9 cellular contexts compared by ENCODE assay signal in the genomic region with DNA sequence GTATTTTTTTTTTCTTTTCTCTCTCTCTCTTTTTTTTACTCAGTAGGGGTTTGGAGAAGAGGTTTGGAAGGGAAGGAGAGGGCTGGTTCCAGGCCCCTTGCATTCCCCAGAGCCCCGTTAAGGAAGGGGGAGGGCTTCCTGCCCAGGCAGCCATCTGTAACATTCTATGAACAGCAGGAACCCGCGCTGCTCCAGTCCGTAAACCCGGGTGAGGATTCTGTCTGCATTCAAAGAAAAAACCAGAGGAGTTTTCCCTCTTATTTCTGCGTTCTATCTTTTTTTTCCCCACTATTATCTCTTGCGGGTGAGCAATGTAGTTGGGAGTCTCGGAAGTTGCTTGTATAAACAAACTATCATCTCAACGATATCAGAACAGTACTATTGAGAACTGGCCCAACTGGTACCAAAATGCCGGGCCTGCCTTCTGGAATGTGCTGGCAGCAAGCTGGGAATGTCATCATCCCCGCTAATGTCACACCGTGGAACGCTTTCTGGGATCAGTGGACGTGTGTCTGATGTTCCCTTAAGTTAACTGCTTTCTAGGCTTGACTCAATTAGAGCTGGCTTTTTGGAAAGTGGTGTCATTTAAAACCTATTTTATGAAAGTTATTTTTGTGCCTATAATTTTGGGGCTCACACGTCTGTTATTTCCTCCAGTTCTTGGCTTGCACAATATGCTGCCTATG.
DNase-seq lines count a peak whose midpoint lies in the region; ATAC-seq and TF ChIP-seq lines count a peak whose summit lies in the region.
"Had no signal": no experiment of that assay in that cellular context is flagged by ENCODE, and none has a peak within 500 bp of the region (broad histone marks: within the 10 kb centered on the region; RNA-seq: fewer than 3 reads in every experiment).

No MANE protein-coding gene starts in this region.

- H3K27me3 ChIP-seq in neuronal stem cell (ENCODE audit: control insufficient read depth in 3 of 3, insufficient read depth in 3 of 3, low read depth in 1 of 3, low read length in 3 of 3), result no peaks in the 10 kb centered on the region

- H3K18ac ChIP-seq in neuronal stem cell (ENCODE audit: low read length), result peak overlapping the region; percentile 55

- H3K79me1 ChIP-seq in neuronal stem cell (ENCODE audit: low read depth, low read length), result no peaks in the 10 kb centered on the region

- H3K23ac ChIP-seq in neuronal stem cell (ENCODE audit: low read depth, low read length, poor library complexity), result no peak overlapping the region

- no peak overlapping the region for H2BK120ac ChIP-seq in neuronal stem cell (ENCODE audit: low read depth, low read length)

- H4K91ac ChIP-seq in neuronal stem cell (ENCODE audit: low read depth, low read length, poor library complexity), result no peak overlapping the region

- H3K27me3 Mint-ChIP-seq in glutamatergic neuron (ENCODE audit: unreplicated experiment), result peaks cover 6% of the 10 kb centered on the region

- peak overlapping the region; percentile 96 for H3K27ac Mint-ChIP-seq in glutamatergic neuron (ENCODE audit: unreplicated experiment)

- no peak overlapping the region for H2BK5ac ChIP-seq in neuronal stem cell (ENCODE audit: low read length)

- peaks cover 8% of the 10 kb centered on the region for H3K9me3 Mint-ChIP-seq in glutamatergic neuron (ENCODE audit: unreplicated experiment)

- no peaks in the 10 kb centered on the region for H3K9me3 ChIP-seq in neuronal stem cell (replicated peaks in 1 of 2; ENCODE audit: control insufficient read depth in 2 of 2, insufficient read depth in 1 of 2, low read depth in 1 of 2, low read length in 2 of 2)

- H3K36me3 Mint-ChIP-seq in glutamatergic neuron (ENCODE audit: unreplicated experiment), result no peaks in the 10 kb centered on the region

- H3K9ac ChIP-seq in neuronal stem cell (ENCODE audit: low read depth, low read length, poor library complexity), result no peak overlapping the region

- no peak for ATAC-seq in GM19023 (IDR thresholded peaks at IDR 0.05; ENCODE audit: unreplicated experiment)

- H3K14ac ChIP-seq in neuronal stem cell (ENCODE audit: low read length), result no peak overlapping the region

- no peak overlapping the region for H3K4ac ChIP-seq in neuronal stem cell (ENCODE audit: low read length)

- no peak overlapping the region for H2BK15ac ChIP-seq in neuronal stem cell (ENCODE audit: low read length)

- H3K4me1 Mint-ChIP-seq in glutamatergic neuron (ENCODE audit: low read depth, unreplicated experiment), result peaks cover 51% of the 10 kb centered on the region

- no peak overlapping the region for H3K4me2 ChIP-seq in neuronal stem cell (ENCODE audit: insufficient read depth, low read length, poor library complexity, severe bottlenecking)
- H3K4me2 ChIP-seq: PC-9 had no signal

- no peak overlapping the region for H2BK12ac ChIP-seq in neuronal stem cell (ENCODE audit: low read length)

- TF ChIP-seq CTCF in AG10803 (conservative IDR thresholded peaks at IDR 0.05; ENCODE audit: low read length) (no peak), glutamatergic neuron (IDR thresholded peaks at IDR 0.05; ENCODE audit: partially characterized antibody, unreplicated experiment) (no peak)

- peak overlapping the region; percentile 79 for H3K4me3 Mint-ChIP-seq in glutamatergic neuron (ENCODE audit: unreplicated experiment)

- no peak overlapping the region for H4K8ac ChIP-seq in neuronal stem cell (ENCODE audit: low read depth, low read length)

- H3K36me3 ChIP-seq in neuronal stem cell (replicated peaks in 1 of 2; ENCODE audit: control insufficient read depth in 2 of 2, insufficient read depth in 2 of 2, low read length in 2 of 2), result no peaks in the 10 kb centered on the region

- WGBS in neuronal stem cell (ENCODE audit: extremely low coverage in 2 of 2, insufficient read length in 2 of 2, insufficient replicate concordance in 1 of 2), 2 donors, result no CpG with 5 or more reads among the region's 15 CpGs

- peak; percentile 45 for DNase-seq in AG10803 (ENCODE audit: low read depth)
- DNase-seq in NCI-H524 (lab: John Stamatoyannopoulos, UW), result peak; percentile 43 to 69
- DNase-seq in glutamatergic neuron, result peak; percentile 81
- DNase-seq in neuronal stem cell (ENCODE audit: low spot score), result peak; percentile 38
- DNase-seq in activated gamma-delta T cell (lab: John Stamatoyannopoulos, UW), result no peak
- DNase-seq in NCI-H2107 (lab: John Stamatoyannopoulos, UW), result no peak
- DNase-seq in SW480 (ENCODE audit: low spot score), result no peak

- peak overlapping the region; percentile 98 for H2AFZ ChIP-seq in neuronal stem cell (ENCODE audit: low read length)
- H2AFZ ChIP-seq: PC-9 had no signal

- H3K4me1 ChIP-seq in neuronal stem cell (ENCODE audit: control insufficient read depth in 2 of 2, insufficient read depth in 1 of 2, low read depth in 1 of 2, low read length in 2 of 2), result peaks cover 2 to 6% of the 10 kb centered on the region in 2 donors

- H2AK5ac ChIP-seq in neuronal stem cell (ENCODE audit: low read depth, low read length), result no peak overlapping the region

- no peak overlapping the region for H3K27ac ChIP-seq in neuronal stem cell (replicated peaks; ENCODE audit: low read length)
- H3K27ac ChIP-seq: PC-9 had no signal

- H3K4me3 ChIP-seq in AG10803 (ENCODE audit: low read length) (peak overlapping the region; percentile 51), neuronal stem cell (ENCODE audit: low read length in 2 of 2) (peak overlapping the region in 1 of 2 donors; percentile 34)
- H3K4me3 ChIP-seq: PC-9 had no signal

Comparison
In these comparisons a context has a peak if more than half of its experiments do, and no peak if none do; other contexts are left out.
1. DNase-seq: peak in AG10803 (single experiment), NCI-H524 (2 of 2), glutamatergic neuron (single experiment) and neuronal stem cell (single experiment); none in activated gamma-delta T cell (single experiment), NCI-H2107 (single experiment) and SW480 (single experiment).